Comparison of ENCODE assay signal across 8 cellular contexts in genomic region chr1:26900815-26901511, GRCh38. TPM values are rescaled to one million over a fixed set of nuclear protein-coding genes. Genes with fewer than 3 reads are reported as not detected.
DNase-seq lines count a peak whose midpoint lies in the region; ATAC-seq and TF ChIP-seq lines count a peak whose summit lies in the region.

No MANE protein-coding gene starts in this region.

- no peaks in the 10 kb centered on the region; the same call in 1 of the 2 replicates for H3K27me3 Mint-ChIP-seq in HFFc6 (ENCODE audit: insufficient read depth)

- H3K27ac Mint-ChIP-seq in HFFc6: peak overlapping the region; percentile 97

- no peaks in the 10 kb centered on the region for H3K9me3 Mint-ChIP-seq in HFFc6

- H3K36me3 ChIP-seq in brain microvascular endothelial cell (replicated peaks): peaks cover 9% of the 10 kb centered on the region

- H3K36me3 Mint-ChIP-seq in HFFc6 (ENCODE audit: low read depth): peaks cover 20% of the 10 kb centered on the region

- in situ Hi-C loops in brain microvascular endothelial cell (cut with HindIII; ENCODE audit: low pct_ligation_motif_present, low sequenced_read_pairs): no loop called here

- H3K4me3 ChIP-seq in brain microvascular endothelial cell (ENCODE audit: low read depth, low read length) (peak overlapping the region; percentile 96), mononuclear cell (ENCODE audit: low read length) (peak overlapping the region; percentile 71)

- no peaks in the 10 kb centered on the region for H3K9me3 ChIP-seq in mononuclear cell (ENCODE audit: low read depth, low read length)

- no peak for DNase-seq in HFFc6
- DNase-seq in brain microvascular endothelial cell: no peak
- DNase-seq in HCEC 1CT: no peak
- DNase-seq in NCI-H524 treated with DMSO at 0.1 percent for 48 hours (lab: John Stamatoyannopoulos, UW): no peak

- TF ChIP-seq CTCF in 22Rv1 (IDR thresholded peaks at IDR 0.05) (no peak), HFFc6 (IDR thresholded peaks at IDR 0.05) (no peak), brain microvascular endothelial cell (IDR thresholded peaks at IDR 0.05; ENCODE audit: low read depth, low read length, missing control alignments) (no peak)

- H3K27ac ChIP-seq in 22Rv1: peak overlapping the region; percentile 85
- H3K27ac ChIP-seq in brain microvascular endothelial cell: peak overlapping the region; percentile 91

- no peaks in the 10 kb centered on the region for H3K27me3 ChIP-seq in brain microvascular endothelial cell (replicated peaks)
- H3K27me3 ChIP-seq in mononuclear cell (ENCODE audit: insufficient read depth, low read length): no peaks in the 10 kb centered on the region

- H3K4me1 ChIP-seq in mononuclear cell (ENCODE audit: insufficient read depth, low read length): peaks cover 26% of the 10 kb centered on the region

- peak overlapping the region; percentile 95 for H3K4me3 Mint-ChIP-seq in HFFc6

- ATAC-seq in HG03039 (IDR thresholded peaks at IDR 0.05; ENCODE audit: unreplicated experiment) (no peak), HG02973 (IDR thresholded peaks at IDR 0.05; ENCODE audit: unreplicated experiment) (no peak)

- H3K4me1 Mint-ChIP-seq in HFFc6 (ENCODE audit: low read depth): peaks cover 26% of the 10 kb centered on the region

RNA-seq across cellular contexts. Expression of gene GPATCH3, which starts 0.7 kb away (rescaled TPM):
- total RNA-seq in HFFc6 (2021; fragmentation: NEBNext Ultra II Directional; extraction: Animal tissue kit (Norgen Biotek cat#: 25700)): 10 to 100 TPM in 3 of 6 experiments, 1 to 10 TPM in 3; 8.6 to 12.0 (median 10.2) TPM
- 11.8 TPM for total RNA-seq in mononuclear cell

RNA-seq across cellular contexts. Expression of gene GPN2, which starts 10.9 kb away (rescaled TPM):
- 10 to 100 TPM; 28.4 to 39.3 (median 36.1) TPM for total RNA-seq in HFFc6 (2021; fragmentation: NEBNext Ultra II Directional; extraction: Animal tissue kit (Norgen Biotek cat#: 25700))
- 11.1 TPM for total RNA-seq in mononuclear cell

RNA-seq across cellular contexts. Expression of gene NR0B2, which starts 12.8 kb away (rescaled TPM):
- total RNA-seq in HFFc6 (2021; fragmentation: NEBNext Ultra II Directional; extraction: Animal tissue kit (Norgen Biotek cat#: 25700)): not detected
- total RNA-seq in mononuclear cell: not detected

RNA-seq across cellular contexts. Expression of gene NUDC, which starts 20.6 kb away (rescaled TPM):
- total RNA-seq in HFFc6 (2021; fragmentation: NEBNext Ultra II Directional; extraction: Animal tissue kit (Norgen Biotek cat#: 25700)): 10 to 100 TPM; 69.1 to 92.6 (median 87.6) TPM
- 8.8 TPM for total RNA-seq in mononuclear cell

RNA-seq across cellular contexts. Expression of gene SFN, which starts 38.0 kb away (rescaled TPM):
- under 1 TPM in 4 of 6 experiments, not detected in 2; 0.11 to 0.28 (median 0.20) TPM for total RNA-seq in HFFc6 (2021; fragmentation: NEBNext Ultra II Directional; extraction: Animal tissue kit (Norgen Biotek cat#: 25700))
- total RNA-seq in mononuclear cell: 0.52 TPM
